In genomic region chr1:145927916-145928647, GRCh38 we compare ENCODE assay signal across 8 cellular contexts. TPM values are rescaled to one million over a fixed set of nuclear protein-coding genes. Genes with fewer than 3 reads are reported as not detected.
DNase-seq lines count a peak whose midpoint lies in the region; ATAC-seq and TF ChIP-seq lines count a peak whose summit lies in the region.

No MANE protein-coding gene starts in this region.

- peaks cover 1% of the 10 kb centered on the region for H3K36me3 Mint-ChIP-seq in IgD-negative memory B cell
- H3K36me3 Mint-ChIP-seq in naive thymus-derived CD4-positive, alpha-beta T cell = peaks cover 0 to 11% (median 8%) of the 10 kb centered on the region in 5 donors

- peaks cover 0 to 1% (median 0%) of the 10 kb centered on the region in 3 donors for H3K9me3 Mint-ChIP-seq in IgD-negative memory B cell
- H3K9me3 Mint-ChIP-seq in naive thymus-derived CD4-positive, alpha-beta T cell = no peaks in the 10 kb centered on the region

- intact Hi-C loops in naive thymus-derived CD4-positive, alpha-beta T cell (cut with micrococcal nuclease) = loop anchor here (1.0 to 2.0 kb wide), 12 partner anchors 10 to 109 kb away; partner anchors contain the start of genes PEX11B (in 2 of the 2), PIAS3 (in 2 of the 2), ANKRD34A (in 1 of the 2) and LIX1L (in 1 of the 2)

- no peak for ATAC-seq in naive thymus-derived CD4-positive, alpha-beta T cell
- ATAC-seq in GM18867 (IDR thresholded peaks at IDR 0.05; ENCODE audit: unreplicated experiment) = no peak
- no peak for ATAC-seq in GM19397 (IDR thresholded peaks at IDR 0.05; ENCODE audit: unreplicated experiment)

- H3K4me3 Mint-ChIP-seq in IgD-negative memory B cell = peak overlapping the region in 2 of 4 donors; percentile 46 to 77
- peak overlapping the region in 8 of 10 donors; percentile 8 to 86 (median 73) for H3K4me3 Mint-ChIP-seq in naive thymus-derived CD4-positive, alpha-beta T cell

- H3K4me1 Mint-ChIP-seq in IgD-negative memory B cell = peaks cover 10 to 24% (median 18%) of the 10 kb centered on the region in 3 donors
- peaks cover 19 to 34% (median 29%) of the 10 kb centered on the region in 7 donors for H3K4me1 Mint-ChIP-seq in naive thymus-derived CD4-positive, alpha-beta T cell

- H3K27ac ChIP-seq in cingulate gyrus (ENCODE audit: low read depth, low read length) = peak overlapping the region; percentile 98
- peak overlapping the region; percentile 100 for H3K27ac ChIP-seq in naive thymus-derived CD4-positive, alpha-beta T cell (ENCODE audit: low read depth, low read length)

- H3K4me3 ChIP-seq in BE2C (ENCODE audit: low read depth, low read length) = peak overlapping the region; percentile 90
- H3K4me3 ChIP-seq in naive thymus-derived CD4-positive, alpha-beta T cell (ENCODE audit: low read length) = peak overlapping the region; percentile 98

- H3K36me3 ChIP-seq in BE2C = peaks cover 8% of the 10 kb centered on the region
- peaks cover 3 to 6% (median 5%) of the 10 kb centered on the region in 3 experiments for H3K36me3 ChIP-seq in naive thymus-derived CD4-positive, alpha-beta T cell (ENCODE audit: control insufficient read depth in 2 of 3, insufficient read depth in 3 of 3, low read length in 3 of 3)

- no peaks in the 10 kb centered on the region for H3K9me3 ChIP-seq in BE2C
- H3K9me3 ChIP-seq in naive thymus-derived CD4-positive, alpha-beta T cell (ENCODE audit: control insufficient read depth in 2 of 3, low read length in 3 of 3) = no peaks in the 10 kb centered on the region

- CTCF ChIA-PET in naive thymus-derived CD4-positive, alpha-beta T cell (lab: Charles Lee) = interaction anchor here (0.6 to 3.4 kb wide), 12 partner anchors 9 to 86 kb away, joined by 3 to 29 read pairs (median 4); partner anchors contain the start of genes ANKRD34A, LIX1L, PEX11B and POLR3GL

- H3K4me1 ChIP-seq in BE2C = no peaks in the 10 kb centered on the region
- peaks cover 28 to 34% of the 10 kb centered on the region in 2 donors for H3K4me1 ChIP-seq in naive thymus-derived CD4-positive, alpha-beta T cell (ENCODE audit: control insufficient read depth in 2 of 2, insufficient read depth in 2 of 2, low read length in 2 of 2)

- peak overlapping the region in 2 of 3 donors; percentile 76 to 80 for H3K27ac Mint-ChIP-seq in IgD-negative memory B cell
- H3K27ac Mint-ChIP-seq in naive thymus-derived CD4-positive, alpha-beta T cell = peak overlapping the region in 4 of 9 donors; percentile 56 to 95 (median 94)

- POLR2A ChIA-PET in naive thymus-derived CD4-positive, alpha-beta T cell (lab: Charles Lee) = interaction anchor here (0.7 to 3.7 kb wide), 39 partner anchors 8 to 1677 kb away, joined by 3 to 137 read pairs (median 6); partner anchors contain the start of genes ANKRD34A, ANKRD35, LIX1L and NUDT17

- no peaks in the 10 kb centered on the region for H3K27me3 Mint-ChIP-seq in IgD-negative memory B cell
- H3K27me3 Mint-ChIP-seq in naive thymus-derived CD4-positive, alpha-beta T cell = no peaks in the 10 kb centered on the region

- H3K27me3 ChIP-seq in BE2C = no peaks in the 10 kb centered on the region
- H3K27me3 ChIP-seq in naive thymus-derived CD4-positive, alpha-beta T cell (ENCODE audit: control insufficient read depth in 2 of 2, insufficient read depth in 2 of 2, low read length in 2 of 2) = no peaks in the 10 kb centered on the region

- DNase-seq in BE2C = no peak
- DNase-seq in naive thymus-derived CD4-positive, alpha-beta T cell = no peak
- no peak for DNase-seq in NCI-H2196 (lab: John Stamatoyannopoulos, UW; ENCODE audit: unreplicated experiment)
- DNase-seq in NCI-H2227 (lab: John Stamatoyannopoulos, UW; ENCODE audit: unreplicated experiment) = no peak

- no peak for TF ChIP-seq CTCF in BE2C (IDR thresholded peaks at IDR 0.05; ENCODE audit: low read depth, low read length)

RNA-seq across cellular contexts. Expression of gene RBM8A, which starts 0.8 kb away (rescaled TPM):
- polyA plus RNA-seq in BE2C (2012; ENCODE audit: insufficient read depth, insufficient read length, low read depth) = 544 TPM
- 183 TPM for polyA plus RNA-seq in IgD-negative memory B cell
- 100 to 1,000 TPM; 115 to 182 (median 120) TPM for total RNA-seq in naive thymus-derived CD4-positive, alpha-beta T cell
- 100 to 1,000 TPM; 152 to 156 TPM for polyA plus RNA-seq in naive thymus-derived CD4-positive, alpha-beta T cell

RNA-seq across cellular contexts. Expression of gene PEX11B, which starts 9.6 kb away (rescaled TPM):
- polyA plus RNA-seq in BE2C (2012; ENCODE audit: insufficient read depth, insufficient read length, low read depth) = 47.2 TPM
- polyA plus RNA-seq in IgD-negative memory B cell = 42.3 TPM
- total RNA-seq in naive thymus-derived CD4-positive, alpha-beta T cell = 10 to 100 TPM; 16.4 to 40.4 (median 37.7) TPM
- polyA plus RNA-seq in naive thymus-derived CD4-positive, alpha-beta T cell = 10 to 100 TPM; 39.9 to 57.1 TPM

RNA-seq across cellular contexts. Expression of gene ITGA10, which starts 18.2 kb away (rescaled TPM):
- 0.34 TPM for polyA plus RNA-seq in BE2C (2012; ENCODE audit: insufficient read depth, insufficient read length, low read depth)
- polyA plus RNA-seq in IgD-negative memory B cell = not detected
- total RNA-seq in naive thymus-derived CD4-positive, alpha-beta T cell = 1 to 10 TPM; 1.2 to 4.8 (median 2.6) TPM
- under 1 TPM in 1 of 2 donors, not detected in 1; 0.20 TPM for polyA plus RNA-seq in naive thymus-derived CD4-positive, alpha-beta T cell

RNA-seq across cellular contexts. Expression of gene LIX1L, which starts 29.7 kb away (rescaled TPM):
- 7.6 TPM for polyA plus RNA-seq in BE2C (2012; ENCODE audit: insufficient read depth, insufficient read length, low read depth)
- 12.8 TPM for polyA plus RNA-seq in IgD-negative memory B cell
- total RNA-seq in naive thymus-derived CD4-positive, alpha-beta T cell = 10 to 100 TPM; 31.6 to 59.2 (median 47.6) TPM
- 10 to 100 TPM; 29.3 to 32.1 TPM for polyA plus RNA-seq in naive thymus-derived CD4-positive, alpha-beta T cell

RNA-seq across cellular contexts. Expression of gene ANKRD34A, which starts 36.3 kb away (rescaled TPM):
- polyA plus RNA-seq in BE2C (2012; ENCODE audit: insufficient read depth, insufficient read length, low read depth) = 7.9 TPM
- 0.64 TPM for polyA plus RNA-seq in IgD-negative memory B cell
- 1 to 10 TPM in 3 of 5 experiments, under 1 TPM in 2; 0.54 to 1.5 (median 1.2) TPM for total RNA-seq in naive thymus-derived CD4-positive, alpha-beta T cell
- polyA plus RNA-seq in naive thymus-derived CD4-positive, alpha-beta T cell = under 1 TPM; 0.11 to 0.22 TPM
